Comparison of ENCODE assay signal across 1 cellular context in the genomic region with DNA sequence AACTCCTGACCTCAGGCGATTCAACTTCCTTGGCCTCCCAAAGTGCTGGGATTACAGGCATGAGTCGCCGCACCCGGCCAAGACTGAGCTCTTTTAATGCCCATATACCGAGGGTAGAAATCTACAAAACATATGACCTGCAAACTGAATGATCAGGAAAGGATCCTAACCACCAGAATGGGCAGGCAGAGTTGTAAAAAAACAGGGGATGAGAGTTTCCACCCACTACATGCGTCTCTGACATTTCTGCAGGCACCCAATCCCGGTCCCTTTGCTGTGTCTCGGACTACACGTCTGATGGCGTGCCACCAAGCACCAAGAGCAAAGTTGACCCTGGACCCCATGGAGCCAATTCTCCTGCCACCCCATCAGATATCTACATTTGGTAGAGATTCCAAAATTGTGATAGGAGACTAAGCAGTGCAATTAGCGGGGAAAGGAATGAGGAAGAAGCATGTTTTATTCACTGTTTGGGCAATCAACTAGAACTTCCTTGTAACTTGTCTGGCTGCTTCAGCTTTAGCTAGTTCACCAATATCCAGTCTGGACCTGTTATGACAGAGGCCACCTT.
TF ChIP-seq lines count a peak whose summit lies in the region.

No MANE protein-coding gene starts in this region.

TF ChIP-seq in SK-N-SH treated with all-trans-retinoic acid at 6 μM for 48 hours, 23 proteins besides CTCF, POLR2A, EP300 and RAD21 (continued from another document):
- TF ChIP-seq CSRNP3 (CRISPR knock-in tag; IDR thresholded peaks at IDR 0.05): no peak
